In the genomic region with DNA sequence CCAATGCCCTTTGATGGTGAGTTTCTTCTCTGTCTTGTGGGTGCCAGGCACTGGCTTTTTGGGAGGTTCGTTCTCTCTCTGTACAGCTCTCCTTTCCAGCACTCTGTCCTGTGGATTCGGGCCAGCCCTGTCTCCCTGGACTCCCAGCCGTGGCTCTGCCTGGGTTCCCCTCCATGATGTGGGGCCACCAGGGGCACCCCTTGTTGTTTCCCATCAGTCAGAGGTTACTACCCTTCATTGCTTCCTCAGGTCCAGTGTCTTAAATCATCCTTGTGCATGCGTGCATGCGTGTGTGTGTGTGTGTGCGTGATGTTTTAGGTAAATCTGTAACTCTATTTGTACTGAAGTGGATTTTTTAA, we compare ENCODE assay signal across 16 cellular contexts.
"Had no signal": no experiment of that assay in that cellular context is flagged by ENCODE, and none has a peak within 500 bp of the region (broad histone marks: within the 10 kb centered on the region; RNA-seq: fewer than 3 reads in every experiment).

No MANE protein-coding gene starts in this region.

- H3K27me3 Mint-ChIP-seq: activated CD8-positive, alpha-beta memory T cell treated with anti-CD3 and anti-CD28 coated beads, Interleukin-2, amount 10 ng/mL, durations not matched to agents 7 days and 5 days; activated naive CD4-positive, alpha-beta T cell treated with anti-CD3 and anti-CD28 coated beads, Interleukin-2, amount 10 ng/mL, durations not matched to agents 7 days and 5 days; progenitor cell of endocrine pancreas had no signal

- H3K27ac Mint-ChIP-seq: activated CD8-positive, alpha-beta memory T cell treated with anti-CD3 and anti-CD28 coated beads, Interleukin-2, amount 10 ng/mL, durations not matched to agents 7 days and 5 days; activated naive CD4-positive, alpha-beta T cell treated with anti-CD3 and anti-CD28 coated beads, Interleukin-2, amount 10 ng/mL, durations not matched to agents 7 days and 5 days; mesothelial cell of epicardium had no signal

- H3K4me3 Mint-ChIP-seq: activated CD8-positive, alpha-beta memory T cell treated with anti-CD3 and anti-CD28 coated beads, Interleukin-2, amount 10 ng/mL, durations not matched to agents 7 days and 5 days; activated naive CD4-positive, alpha-beta T cell treated with anti-CD3 and anti-CD28 coated beads, Interleukin-2, amount 10 ng/mL, durations not matched to agents 7 days and 5 days; mesothelial cell of epicardium; neural crest cell had no signal

- H3K27ac ChIP-seq: adrenal gland, hepatocyte, SJSA1, tibial artery, vagina had no signal

- H3K4me1 ChIP-seq: SJSA1, vagina had no signal

- DNase-seq: activated CD4-positive, CD25-positive, alpha-beta regulatory T cell; activated CD8-positive, alpha-beta memory T cell treated with anti-CD3 and anti-CD28 coated beads, Interleukin-2, amount 10 ng/mL, durations not matched to agents 7 days and 5 days; activated naive CD4-positive, alpha-beta T cell treated with anti-CD3 and anti-CD28 coated beads, Interleukin-2, amount 10 ng/mL, durations not matched to agents 7 days and 5 days; dermis blood vessel endothelial cell; effector memory CD4-positive, alpha-beta T cell; stimulated activated naive CD4-positive, alpha-beta T cell; substantia nigra; tibial artery had no signal

- H3K27me3 ChIP-seq: adrenal gland, hepatocyte, SJSA1, tibial artery, vagina had no signal

- H3K9me3 ChIP-seq: adrenal gland, SJSA1, tibial artery, vagina had no signal

- H3K4me1 Mint-ChIP-seq: neural crest cell had no signal

- ATAC-seq: activated CD8-positive, alpha-beta memory T cell treated with anti-CD3 and anti-CD28 coated beads, Interleukin-2, amount 10 ng/mL, durations not matched to agents 7 days and 5 days had no signal

- H3K9me3 Mint-ChIP-seq: mesothelial cell of epicardium, neural crest cell had no signal

- H3K4me3 ChIP-seq: adrenal gland, hepatocyte, lung, SJSA1, tibial artery, vagina had no signal
